ENCODE assay signal across 8 cellular contexts in genomic region chr12:48818831-48819590, GRCh38. TPM values are rescaled to one million over a fixed set of nuclear protein-coding genes. Genes with fewer than 3 reads are reported as not detected.
DNase-seq lines count a peak whose midpoint lies in the region; TF ChIP-seq lines count a peak whose summit lies in the region.

No MANE protein-coding gene starts in this region.

- no peaks in the 10 kb centered on the region for H3K9me3 Mint-ChIP-seq in brain
- H3K9me3 Mint-ChIP-seq in type B pancreatic cell: no peaks in the 10 kb centered on the region

- H3K9ac ChIP-seq in ES-I3 (ENCODE audit: low read depth, low read length): peak overlapping the region; percentile 61

- H3K27me3 Mint-ChIP-seq in brain (peaks cover 10% of the 10 kb centered on the region), type B pancreatic cell (no peaks in the 10 kb centered on the region)

- H3K4me1 Mint-ChIP-seq in brain (peaks cover 68% of the 10 kb centered on the region), type B pancreatic cell (ENCODE audit: unreplicated experiment) (peaks cover 25% of the 10 kb centered on the region)

- no peaks in the 10 kb centered on the region for H3K9me3 ChIP-seq in ES-I3 (ENCODE audit: control insufficient read depth, insufficient read depth, low read length)

- H3K4me1 ChIP-seq in ES-I3 (ENCODE audit: insufficient read depth, low read length): peaks cover 18% of the 10 kb centered on the region; the same call in 1 of the 2 replicates

- peak in 1 of 2 experiments; percentile 48 for TF ChIP-seq CTCF in brain (conservative IDR thresholded peaks at IDR 0.05)
- peak; percentile 35 for TF ChIP-seq CTCF in type B pancreatic cell (conservative IDR thresholded peaks at IDR 0.05)

- peaks cover 9% of the 10 kb centered on the region for H3K36me3 Mint-ChIP-seq in brain
- H3K36me3 Mint-ChIP-seq in type B pancreatic cell: no peaks in the 10 kb centered on the region

- DNase-seq in NCI-H69 (lab: John Stamatoyannopoulos, UW): peak; percentile 69
- DNase-seq in mucosa of gallbladder (ENCODE audit: low spot score): peak; percentile 30
- no peak for DNase-seq in type B pancreatic cell (ENCODE audit: extremely low spot score, unreplicated experiment)
- no peak for DNase-seq in SIG-M5 treated with dmso at 0.1 percent for 504 hours (lab: John Stamatoyannopoulos, UW; ENCODE audit: unreplicated experiment)
- no peak for DNase-seq in NCI-H226
- DNase-seq in GOT3 (lab: John Stamatoyannopoulos, UW): no peak

- peak overlapping the region; percentile 91 to 97 (median 92) for H3K4me3 Mint-ChIP-seq in brain
- H3K4me3 Mint-ChIP-seq in type B pancreatic cell: peak overlapping the region; percentile 87

- H3K27ac Mint-ChIP-seq in brain: peak overlapping the region; percentile 72 to 97 (median 91)
- H3K27ac Mint-ChIP-seq in type B pancreatic cell: peak overlapping the region; percentile 53

- H3K36me3 ChIP-seq in ES-I3 (ENCODE audit: insufficient read depth, low read length): no peaks in the 10 kb centered on the region

RNA-seq across cellular contexts. Expression of gene CACNB3, which starts 0.7 kb away (rescaled TPM):
- polyA plus RNA-seq in brain (ENCODE audit: insufficient read depth, low read depth, low replicate concordance): 113 TPM
- total RNA-seq in mucosa of gallbladder: 43.1 TPM
- total RNA-seq in type B pancreatic cell (ENCODE audit: low replicate concordance): 56.3 and 57.0 TPM in 2 replicates

RNA-seq across cellular contexts. Expression of gene ADCY6, which starts 30.1 kb away (rescaled TPM):
- polyA plus RNA-seq in brain (ENCODE audit: insufficient read depth, low read depth, low replicate concordance): 8.9 TPM
- 69.9 TPM for total RNA-seq in mucosa of gallbladder
- 40.5 and 54.4 TPM in 2 replicates for total RNA-seq in type B pancreatic cell (ENCODE audit: low replicate concordance)

RNA-seq across cellular contexts. Expression of gene DDX23, which starts 33.0 kb away (rescaled TPM):
- polyA plus RNA-seq in brain (ENCODE audit: insufficient read depth, low read depth, low replicate concordance): 92.9 TPM
- total RNA-seq in mucosa of gallbladder (85.1 TPM), type B pancreatic cell (ENCODE audit: low replicate concordance) (95.3 and 104 TPM in 2 replicates)

RNA-seq across cellular contexts. Expression of gene RND1, which starts 46.7 kb away (rescaled TPM):
- 11.6 TPM for polyA plus RNA-seq in brain (ENCODE audit: insufficient read depth, low read depth, low replicate concordance)
- total RNA-seq in mucosa of gallbladder (14.6 TPM), type B pancreatic cell (ENCODE audit: low replicate concordance) (3.2 and 6.9 TPM in 2 replicates)

Comparison
In these comparisons a context has a peak if more than half of its experiments do, and no peak if none do; other contexts are left out.
1. DNase-seq: peak in NCI-H69 (single experiment) and mucosa of gallbladder (single experiment); none in type B pancreatic cell (single experiment), SIG-M5 treated with dmso at 0.1 percent for 504 hours (single experiment), NCI-H226 (single experiment) and GOT3 (single experiment).